Comparison of ENCODE assay signal across 17 cellular contexts in the genomic region with DNA sequence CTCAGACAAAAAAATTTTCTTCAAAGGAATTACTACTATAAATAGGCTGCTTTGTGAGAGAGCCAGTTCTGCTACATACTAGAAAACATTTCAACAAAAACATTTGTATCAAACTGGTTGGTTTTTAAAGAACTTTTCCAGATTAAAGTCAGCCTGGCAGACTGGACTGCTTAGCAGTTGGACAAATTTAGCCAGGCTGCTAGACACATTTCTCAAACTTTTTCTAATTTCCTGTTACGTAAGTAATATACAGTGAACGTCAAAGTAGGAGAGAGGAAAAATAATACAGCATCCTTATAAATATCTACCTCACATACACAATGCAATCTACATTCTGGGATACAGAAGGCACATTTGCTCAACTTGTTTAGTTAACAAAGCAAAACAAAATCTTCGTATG.
"Had no signal": no experiment of that assay in that cellular context is flagged by ENCODE, and none has a peak within 500 bp of the region (broad histone marks: within the 10 kb centered on the region; RNA-seq: fewer than 3 reads in every experiment).

No MANE protein-coding gene starts in this region.

- H3K27ac ChIP-seq: colonic mucosa, tibial nerve had no signal

- H3K4me3 ChIP-seq: colonic mucosa, tibial nerve had no signal

- H3K4me1 ChIP-seq: colonic mucosa had no signal

- DNase-seq: activated CD4-positive, alpha-beta T cell treated with anti-CD3 and anti-CD28 coated beads, Interleukin-2, amount 10 ng/mL, durations not matched to agents 24 days and 14 days; activated CD4-positive, CD25-positive, alpha-beta regulatory T cell; activated CD8-positive, alpha-beta T cell treated with anti-CD3 and anti-CD28 coated beads for 36 hours; activated naive CD4-positive, alpha-beta T cell treated with anti-CD3 and anti-CD28 coated beads for 36 hours; activated T-cell treated with anti-CD3 and anti-CD28 coated beads, Interleukin-2, amount 50 U/mL, for 24 hours; anterior cingulate cortex; colonic mucosa; immature natural killer cell; mesendoderm; occipital lobe; posterior cingulate gyrus; stimulated activated CD4-positive, alpha-beta T cell treated with anti-CD3 and anti-CD28 coated beads, Interleukin-12 subunit alpha, Interleukin-12 subunit beta, amount 100 ng/mL, for 4 hours; stimulated activated CD4-positive, alpha-beta T cell treated with anti-CD3 and anti-CD28 coated beads, Interleukin-1b, Interleukin-23, amount 100 ng/mL, for 48 hours; stimulated activated CD8-positive, alpha-beta memory T cell treated with anti-CD3 and anti-CD28 coated beads, Interleukin-4, amount 100 ng/mL, for 48 hours; stimulated activated naive CD4-positive, alpha-beta T cell; T1000 had no signal

- H3K27me3 ChIP-seq: colonic mucosa, tibial nerve had no signal

- H3K36me3 ChIP-seq: colonic mucosa, tibial nerve had no signal

- H3K9me3 ChIP-seq: colonic mucosa, tibial nerve had no signal
